In the genomic region with DNA sequence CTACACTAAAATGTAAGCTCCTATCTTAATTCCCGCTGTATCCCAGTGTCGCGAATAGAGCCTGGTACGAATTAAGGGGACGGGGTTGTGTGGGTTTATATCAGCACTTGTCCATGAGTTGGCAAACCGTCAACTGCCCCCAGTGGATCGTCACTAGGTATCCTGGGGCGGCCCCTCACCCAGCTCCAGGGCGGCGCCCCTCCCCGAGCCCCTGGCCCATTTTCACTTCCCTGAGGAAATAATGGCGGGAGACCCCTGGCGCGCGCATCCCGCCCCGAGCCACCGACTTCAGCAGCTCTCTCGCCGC, we compare ENCODE assay signal across 8 cellular contexts. TPM values are rescaled to one million over a fixed set of nuclear protein-coding genes. Genes with fewer than 3 reads are reported as not detected.
DNase-seq lines count a peak whose midpoint lies in the region; ATAC-seq and TF ChIP-seq lines count a peak whose summit lies in the region.

No MANE protein-coding gene starts in this region.

- H3K27me3 ChIP-seq in heart right ventricle (no peaks in the 10 kb centered on the region), left lung (no peaks in the 10 kb centered on the region)

- peak overlapping the region; percentile 98 for H3K4me3 Mint-ChIP-seq in activated naive CD8-positive, alpha-beta T cell
- peak overlapping the region; percentile 99 for H3K4me3 Mint-ChIP-seq in type B pancreatic cell

- H3K4me1 ChIP-seq in heart right ventricle (peaks cover 0 to 19% (median 12%) of the 10 kb centered on the region in 9 donors), left lung (peaks cover 7 to 21% of the 10 kb centered on the region in 2 donors)

- 1 to 2% methylated on average over 20 of the region's 20 CpGs for WGBS in heart right ventricle, 2 donors

- H3K4me3 ChIP-seq in heart right ventricle (peak overlapping the region; percentile 64 to 96 (median 82)), left lung (peak overlapping the region; percentile 81 to 92)

- peak overlapping the region; percentile 2 to 88 (median 82) for H3K27ac ChIP-seq in heart right ventricle
- H3K27ac ChIP-seq in left lung = peak overlapping the region; percentile 68 to 89

- H3K36me3 ChIP-seq in heart right ventricle (peaks cover 0 to 10% (median 0%) of the 10 kb centered on the region in 9 donors), left lung (peaks cover 0 to 8% of the 10 kb centered on the region in 2 donors)

- no peak for TF ChIP-seq CTCF in heart right ventricle (IDR thresholded peaks at IDR 0.05)
- TF ChIP-seq CTCF in left lung (IDR thresholded peaks at IDR 0.05) = no peak
- no peak for TF ChIP-seq CTCF in type B pancreatic cell (conservative IDR thresholded peaks at IDR 0.05)

- H3K27ac Mint-ChIP-seq in activated naive CD8-positive, alpha-beta T cell = peak overlapping the region; percentile 98
- H3K27ac Mint-ChIP-seq in type B pancreatic cell = peak overlapping the region; percentile 96

- H3K9me3 Mint-ChIP-seq in activated naive CD8-positive, alpha-beta T cell (ENCODE audit: low read depth) = no peaks in the 10 kb centered on the region
- H3K9me3 Mint-ChIP-seq in type B pancreatic cell = no peaks in the 10 kb centered on the region

- no peaks in the 10 kb centered on the region for H3K27me3 Mint-ChIP-seq in activated naive CD8-positive, alpha-beta T cell
- no peaks in the 10 kb centered on the region for H3K27me3 Mint-ChIP-seq in type B pancreatic cell

- no peak for DNase-seq in heart right ventricle
- no peak for DNase-seq in Right ventricle myocardium superior
- DNase-seq in left lung = no peak
- no peak for DNase-seq in type B pancreatic cell (ENCODE audit: extremely low spot score, unreplicated experiment)
- no peak for DNase-seq in NCI-H146 treated with DMSO at 0.1 percent for 48 hours (lab: John Stamatoyannopoulos, UW; ENCODE audit: unreplicated experiment)
- DNase-seq in glomerular visceral epithelial cell (ENCODE audit: extremely low spot score) = no peak

- intact Hi-C loops in heart right ventricle (cut with DNase I) = loop anchor here in 1 of 10 donors (1.0 kb wide), 1 partner anchor 30 kb away; the partner anchor contains the start of gene EEFSEC
- intact Hi-C loops in Right ventricle myocardium superior (cut with DNase I) = no loop called here
- intact Hi-C loops in left lung (cut with DNase I) = no loop called here

- H3K4me1 Mint-ChIP-seq in activated naive CD8-positive, alpha-beta T cell (ENCODE audit: low read depth) = peaks cover 32% of the 10 kb centered on the region
- H3K4me1 Mint-ChIP-seq in type B pancreatic cell (ENCODE audit: unreplicated experiment) = peaks cover 7% of the 10 kb centered on the region

- H3K36me3 Mint-ChIP-seq in activated naive CD8-positive, alpha-beta T cell = peaks cover 11% of the 10 kb centered on the region
- peaks cover 4% of the 10 kb centered on the region for H3K36me3 Mint-ChIP-seq in type B pancreatic cell

- H3K9me3 ChIP-seq in heart right ventricle (peaks cover 0 to 3% (median 0%) of the 10 kb centered on the region in 11 donors), left lung (no peaks in the 10 kb centered on the region)

- ATAC-seq in heart right ventricle (no peak), Right ventricle myocardium superior (ENCODE audit: poor library complexity) (no peak), left lung (no peak), GM19397 (IDR thresholded peaks at IDR 0.05; ENCODE audit: unreplicated experiment) (no peak)

RNA-seq across cellular contexts. Expression of gene RUVBL1, which starts 0.4 kb away (rescaled TPM):
- total RNA-seq in heart right ventricle (10 to 100 TPM; 23.5 to 34.4 (median 25.6) TPM), Right ventricle myocardium superior (21.0 TPM), left lung (10 to 100 TPM; 22.3 to 33.1 TPM), type B pancreatic cell (ENCODE audit: low replicate concordance) (34.6 and 61.1 TPM in 2 replicates)
- polyA plus RNA-seq in heart right ventricle = 10 to 100 TPM in 1 of 2 donors, 1 to 10 TPM in 1; 9.4 to 38.5 TPM

RNA-seq across cellular contexts. Expression of gene EEFSEC, which starts 30.1 kb away (rescaled TPM):
- total RNA-seq in heart right ventricle = 10 to 100 TPM; 16.5 to 29.5 (median 25.4) TPM
- 10 to 100 TPM; 16.7 to 18.1 TPM for polyA plus RNA-seq in heart right ventricle
- 16.9 TPM for total RNA-seq in Right ventricle myocardium superior
- total RNA-seq in left lung = 10 to 100 TPM; 11.5 to 13.4 TPM
- total RNA-seq in type B pancreatic cell (ENCODE audit: low replicate concordance) = 9.6 and 16.6 TPM in 2 replicates
